In the genomic region with DNA sequence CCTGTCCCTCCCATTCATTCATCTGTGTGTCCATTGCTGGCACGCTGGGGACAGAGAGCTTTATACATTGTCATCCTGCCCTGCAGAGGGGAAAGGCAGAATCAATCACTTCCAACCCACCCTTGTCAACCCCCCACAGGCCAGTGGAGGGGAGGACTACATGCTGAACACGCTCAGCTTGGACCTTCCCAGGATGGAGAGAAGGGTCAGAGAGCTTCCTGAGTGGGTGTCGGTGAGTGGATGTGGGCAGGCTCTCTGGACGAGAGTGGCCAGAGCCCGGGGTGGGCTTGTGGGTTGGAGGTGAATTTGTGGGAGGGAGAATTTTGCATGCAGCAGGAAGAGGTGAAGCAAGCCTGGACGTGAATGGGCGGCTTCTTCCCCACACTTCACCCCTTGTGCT, we compare ENCODE assay signal across 18 cellular contexts.
DNase-seq lines count a peak whose midpoint lies in the region; ATAC-seq lines count a peak whose summit lies in the region.
"Had no signal": no experiment of that assay in that cellular context is flagged by ENCODE, and none has a peak within 500 bp of the region (broad histone marks: within the 10 kb centered on the region; RNA-seq: fewer than 3 reads in every experiment).

No MANE protein-coding gene starts in this region.

- intact Hi-C loops in left ventricle myocardium superior (cut with micrococcal nuclease): no loop called here
- intact Hi-C loops in Right ventricle myocardium inferior (cut with DNase I): loop anchor here (5.0 kb wide), 2 partner anchors 447 to 977 kb away; no protein-coding TSS in a partner anchor

- no peak overlapping the region for H2AFZ ChIP-seq in neuronal stem cell (ENCODE audit: low read length)

- WGBS in neuronal stem cell (ENCODE audit: extremely low coverage in 2 of 2, insufficient read length in 2 of 2, insufficient replicate concordance in 1 of 2), 2 donors: no CpG with 5 or more reads among the region's 7 CpGs

- no peak overlapping the region for H3K23ac ChIP-seq in neuronal stem cell (ENCODE audit: low read depth, low read length, poor library complexity)

- H2BK5ac ChIP-seq in neuronal stem cell (ENCODE audit: low read length): no peak overlapping the region

- H3K4me1 ChIP-seq in neuronal stem cell (ENCODE audit: control insufficient read depth in 2 of 2, insufficient read depth in 1 of 2, low read depth in 1 of 2, low read length in 2 of 2): peaks cover 7 to 11% of the 10 kb centered on the region in 2 donors

- peak; percentile 19 for DNase-seq in activated CD4-positive, CD25-positive, alpha-beta regulatory T cell treated with anti-CD3 and anti-CD28 coated beads, Interleukin-2, amount 50 U/mL, for 72 hours
- no peak for DNase-seq in activated CD4-positive, CD25-positive, alpha-beta regulatory T cell (lab: John Stamatoyannopoulos, UW)
- peak; percentile 13 for DNase-seq in left ventricle myocardium superior
- DNase-seq in Right ventricle myocardium inferior (ENCODE audit: missing footprints): no peak
- DNase-seq in neuronal stem cell (ENCODE audit: low spot score): no peak
- no peak for DNase-seq in NCI-H1092 (lab: John Stamatoyannopoulos, UW)
- DNase-seq: ACHN, IMR-90, NCI-H1105 treated with DMSO at 0.1 percent for 48 hours, NCI-H2029 treated with DMSO at 0.1 percent for 48 hours, NCI-H524 treated with DMSO at 0.1 percent for 48 hours, NCI-H82 had no signal

- ATAC-seq in left ventricle myocardium superior (no peak), Right ventricle myocardium inferior (no peak), GM18502 (IDR thresholded peaks at IDR 0.05; ENCODE audit: poor library complexity, unreplicated experiment) (no peak), GM21576 (IDR thresholded peaks at IDR 0.05; ENCODE audit: unreplicated experiment) (no peak)
- ATAC-seq: Panc1 had no signal

- H3K4me2 ChIP-seq in neuronal stem cell (ENCODE audit: insufficient read depth, low read length, poor library complexity, severe bottlenecking): no peak overlapping the region
- H3K4me2 ChIP-seq: KMS-11 had no signal

- no peak overlapping the region for H4K8ac ChIP-seq in neuronal stem cell (ENCODE audit: low read depth, low read length)

- H3K36me3 ChIP-seq in neuronal stem cell (replicated peaks in 1 of 2; ENCODE audit: control insufficient read depth in 2 of 2, insufficient read depth in 2 of 2, low read length in 2 of 2): peaks cover 0 to 4% of the 10 kb centered on the region in 2 donors
- H3K36me3 ChIP-seq: SJSA1 had no signal

- no peak overlapping the region for H3K14ac ChIP-seq in neuronal stem cell (ENCODE audit: low read length)

- no peak overlapping the region for H4K91ac ChIP-seq in neuronal stem cell (ENCODE audit: low read depth, low read length, poor library complexity)

- no peak overlapping the region for H2BK12ac ChIP-seq in neuronal stem cell (ENCODE audit: low read length)

- no peak overlapping the region for H3K4me3 ChIP-seq in neuronal stem cell (ENCODE audit: low read length in 2 of 2)
- H3K4me3 ChIP-seq: SJSA1 had no signal

- peaks cover 0 to 3% (median 0%) of the 10 kb centered on the region in 3 experiments for H3K27me3 ChIP-seq in neuronal stem cell (ENCODE audit: control insufficient read depth in 3 of 3, insufficient read depth in 3 of 3, low read depth in 1 of 3, low read length in 3 of 3)
- H3K27me3 ChIP-seq: SJSA1 had no signal

- H2AK5ac ChIP-seq in neuronal stem cell (ENCODE audit: low read depth, low read length): peak overlapping the region; percentile 56

- no peak overlapping the region for H3K4ac ChIP-seq in neuronal stem cell (ENCODE audit: low read length)

- H3K9me3 ChIP-seq in neuronal stem cell (replicated peaks in 1 of 2; ENCODE audit: control insufficient read depth in 2 of 2, insufficient read depth in 1 of 2, low read depth in 1 of 2, low read length in 2 of 2): peaks cover 0 to 7% of the 10 kb centered on the region in 2 donors
- H3K9me3 ChIP-seq: SJSA1 had no signal

- H3K18ac ChIP-seq in neuronal stem cell (ENCODE audit: low read length): no peak overlapping the region

- no peak overlapping the region for H3K27ac ChIP-seq in neuronal stem cell (replicated peaks; ENCODE audit: low read length)
- H3K27ac ChIP-seq: 22Rv1, KMS-11, SJSA1 had no signal

- H3K79me1 ChIP-seq in neuronal stem cell (ENCODE audit: low read depth, low read length): peaks cover 5% of the 10 kb centered on the region

- no peak overlapping the region for H2BK120ac ChIP-seq in neuronal stem cell (ENCODE audit: low read depth, low read length)

- H2BK15ac ChIP-seq in neuronal stem cell (ENCODE audit: low read length): no peak overlapping the region

- no peak overlapping the region for H3K9ac ChIP-seq in neuronal stem cell (ENCODE audit: low read depth, low read length, poor library complexity)
- H3K9ac ChIP-seq: KMS-11 had no signal

Comparison
In these comparisons a context has a peak if more than half of its experiments do, and no peak if none do; other contexts are left out.
1. DNase-seq: peak in activated CD4-positive, CD25-positive, alpha-beta regulatory T cell treated with anti-CD3 and anti-CD28 coated beads, Interleukin-2, amount 50 U/mL, for 72 hours (single experiment) and left ventricle myocardium superior (single experiment); none in activated CD4-positive, CD25-positive, alpha-beta regulatory T cell (0 of 4), Right ventricle myocardium inferior (single experiment), neuronal stem cell (single experiment) and NCI-H1092 (single experiment).